10 cellular contexts compared by ENCODE assay signal in genomic region chr1:68470388-68470970, GRCh38. TPM values are rescaled to one million over a fixed set of nuclear protein-coding genes. Genes with fewer than 3 reads are reported as not detected.
DNase-seq lines count a peak whose midpoint lies in the region; ATAC-seq, FAIRE-seq and TF ChIP-seq lines count a peak whose summit lies in the region.
"Had no signal": no experiment of that assay in that cellular context is flagged by ENCODE, and none has a peak within 500 bp of the region (broad histone marks: within the 10 kb centered on the region; RNA-seq: fewer than 3 reads in every experiment).

No MANE protein-coding gene starts in this region.

- H3K9me3 ChIP-seq in A673 (ENCODE audit: low read depth, low read length, poor library complexity, severe bottlenecking) (no peaks in the 10 kb centered on the region), stomach (no peaks in the 10 kb centered on the region)

- H3K27ac ChIP-seq in A673 (ENCODE audit: low read depth, low read length, poor library complexity, severe bottlenecking): no peak overlapping the region
- no peak overlapping the region for H3K27ac ChIP-seq in stomach
- H3K27ac ChIP-seq: skin epidermis had no signal

- in situ Hi-C loops in GM13977 (cut with MboI; ENCODE audit: low pct_unique_long_range_greater_than_20kb, low sequenced_read_pairs, unreplicated experiment): no loop called here

- peak; percentile 85 for FAIRE-seq in TTC549 (lab: Jason Lieb, UNC)

- H3K36me3 ChIP-seq in A673 (ENCODE audit: insufficient read depth, low read length, poor library complexity, severe bottlenecking) (peaks cover 2% of the 10 kb centered on the region), stomach (no peaks in the 10 kb centered on the region)

- TF ChIP-seq CTCF in A673 (conservative IDR thresholded peaks at IDR 0.05; ENCODE audit: low read depth, low read length) (peak; percentile 82), GM13977 (IDR thresholded peaks at IDR 0.05; ENCODE audit: extremely low read depth, insufficient read depth, missing control alignments) (peak; percentile 39), stomach (IDR thresholded peaks at IDR 0.05) (peak in 2 of 7 experiments; percentile 12 to 19), lower leg skin (IDR thresholded peaks at IDR 0.05) (no peak)

- DNase-seq in A673 (ENCODE audit: low spot score) (peak; percentile 37), GM13977 (ENCODE audit: low spot score) (no peak), inferior parietal cortex (ENCODE audit: extremely low spot score) (peak; percentile 44), stomach (no peak), lower leg skin (ENCODE audit: low spot score in 2 of 2) (no peak)
- no peak for DNase-seq in stimulated activated CD4-positive, alpha-beta T cell treated with anti-CD3 and anti-CD28 coated beads, Interleukin-12 subunit alpha, Interleukin-12 subunit beta, amount 100 ng/mL, for 4 hours
- DNase-seq: amniotic stem cell had no signal

- CTCF ChIA-PET in A673 (lab: Charles Lee): interaction anchor here (0.6 to 0.8 kb wide), 2 partner anchors 1224 to 1267 kb away, joined by 3 read pairs; no protein-coding TSS in a partner anchor

- no peak for TF ChIP-seq POLR2A in stomach (IDR thresholded peaks at IDR 0.05)
- no peak for TF ChIP-seq POLR2A in lower leg skin (IDR thresholded peaks at IDR 0.05)

- BruUV-seq in A673 (replicated peaks; lab: Mats Ljungman, UMichigan): no TSS peak

- H3K4me3 ChIP-seq in A673 (ENCODE audit: low read depth, low read length, poor library complexity, severe bottlenecking) (no peak overlapping the region), stomach (no peak overlapping the region), lower leg skin (ENCODE audit: low read depth, poor library complexity, severe bottlenecking) (no peak overlapping the region)
- H3K4me3 ChIP-seq: skin epidermis had no signal

- POLR2A ChIA-PET in A673 (lab: Charles Lee; ENCODE audit: low non-redundant PET): no interaction called here

- H3K27me3 ChIP-seq in A673 (replicated peaks; ENCODE audit: insufficient read depth, low read depth, low read length, poor library complexity): no peaks in the 10 kb centered on the region
- no peaks in the 10 kb centered on the region for H3K27me3 ChIP-seq in stomach

- intact Hi-C loops in A673 (cut with micrococcal nuclease; ENCODE audit: unreplicated experiment) (loop anchor here (2.0 kb wide), 1 partner anchor 1266 kb away; no protein-coding TSS in a partner anchor), stomach (cut with DNase I; ENCODE audit: low total_unique reads) (no loop called here), lower leg skin (cut with DNase I; ENCODE audit: low total_unique reads) (no loop called here)

- H3K4me1 ChIP-seq in A673 (ENCODE audit: insufficient read depth, low read length, poor library complexity, severe bottlenecking) (no peaks in the 10 kb centered on the region), stomach (no peaks in the 10 kb centered on the region)

- 64 to 81% (median 77%) methylated on average over 2 of the region's 2 CpGs for WGBS in stomach, 5 donors
- 71 to 77% methylated on average over 2 of the region's 2 CpGs for WGBS in lower leg skin, 2 donors

- TF ChIP-seq EP300 in stomach (IDR thresholded peaks at IDR 0.05): no peak

- no peak for ATAC-seq in GM21381 (IDR thresholded peaks at IDR 0.05; ENCODE audit: unreplicated experiment)

RNA-seq across cellular contexts. Expression of gene RPE65, which starts 20.7 kb away (rescaled TPM):
- total RNA-seq in A673 (2021) (not detected in 2 replicates), stomach (1 to 10 TPM in 1 of 5 donors, under 1 TPM in 2, not detected in 2; 0.43 to 1.7 (median 0.58) TPM), lower leg skin (under 1 TPM in 1 of 4 donors, not detected in 3; 0.13 TPM)
- polyA plus RNA-seq in stomach: under 1 TPM in 2 of 3 donors, not detected in 1; 0.03 to 0.46 TPM

RNA-seq across cellular contexts. Expression of gene DEPDC1, which starts 26.4 kb away (rescaled TPM):
- total RNA-seq in A673 (2021): 70.3 and 71.5 TPM in 2 replicates
- total RNA-seq in stomach: 10 to 100 TPM in 1 of 5 donors, 1 to 10 TPM in 2, under 1 TPM in 1, not detected in 1; 0.29 to 16.3 (median 3.8) TPM
- polyA plus RNA-seq in stomach: 1 to 10 TPM in 2 of 3 donors, under 1 TPM in 1; 1.00 to 2.4 (median 1.5) TPM
- 1 to 10 TPM; 1.3 to 6.5 (median 2.0) TPM for total RNA-seq in lower leg skin

Comparison
In these comparisons a context has a peak if more than half of its experiments do, and no peak if none do; other contexts are left out.
1. DNase-seq: peak in A673 (single experiment) and inferior parietal cortex (single experiment); none in GM13977 (single experiment), stimulated activated CD4-positive, alpha-beta T cell treated with anti-CD3 and anti-CD28 coated beads, Interleukin-12 subunit alpha, Interleukin-12 subunit beta, amount 100 ng/mL, for 4 hours (single experiment), stomach (single experiment) and lower leg skin (0 of 2).
2. CTCF ChIP-seq: peak in A673 (single experiment) and GM13977 (single experiment); none in lower leg skin (0 of 3).